ENCODE assay signal across 22 cellular contexts in genomic region chr10:109963439-109963838, GRCh38. TPM values are rescaled to one million over a fixed set of nuclear protein-coding genes. Genes with fewer than 3 reads are reported as not detected.
DNase-seq lines count a peak whose midpoint lies in the region; ATAC-seq, FAIRE-seq and TF ChIP-seq lines count a peak whose summit lies in the region.
"Had no signal": no experiment of that assay in that cellular context is flagged by ENCODE, and none has a peak within 500 bp of the region (broad histone marks: within the 10 kb centered on the region; RNA-seq: fewer than 3 reads in every experiment).

No MANE protein-coding gene starts in this region.

- TF ChIP-seq POLR2A in IMR-90 (IDR thresholded peaks at IDR 0.05; ENCODE audit: low read depth, low read length) (no peak), K562 (conservative IDR thresholded peaks at IDR 0.05) (no peak)

- dilution Hi-C loops in IMR-90 (cut with HindIII; ENCODE audit: low sequenced_read_pairs, unreplicated experiment) = no loop called here

- H2AK5ac ChIP-seq in IMR-90 (ENCODE audit: low read depth, low read length) = peak overlapping the region; percentile 75; the same call in 1 of the 2 replicates
- H2AK5ac ChIP-seq in mesenchymal stem cell (ENCODE audit: low read length, severe bottlenecking) = no peak overlapping the region

- H3K27ac ChIP-seq in IMR-90 (ENCODE audit: insufficient read depth, low read length) (no peak overlapping the region), K562 (ENCODE audit: extremely low read depth, low read depth, low read length) (no peak overlapping the region), mesenchymal stem cell (ENCODE audit: low read length, poor library complexity, severe bottlenecking) (no peak overlapping the region)
- H3K27ac ChIP-seq: psoas muscle had no signal

- WGBS in IMR-90 (ENCODE audit: extremely low coverage in 2 of 2, insufficient read length in 1 of 2), 2 experiments = 67% methylated on average over 3 of the region's 5 CpGs; no CpG with 5 or more reads in 1 of the 2 experiments
- WGBS in K562 (ENCODE audit: insufficient coverage, low coverage, missing lambda C conversion rate) = 6% methylated on average over 5 of the region's 5 CpGs
- 83% methylated on average over 5 of the region's 5 CpGs for WGBS in mesenchymal stem cell

- no peak for ATAC-seq in IMR-90 (ENCODE audit: low read depth)
- ATAC-seq in K562 = no peak; the same call in 2 of the 3 replicates
- no peak for ATAC-seq in GM18867 (IDR thresholded peaks at IDR 0.05; ENCODE audit: unreplicated experiment)
- ATAC-seq in GM21529 (IDR thresholded peaks at IDR 0.05; ENCODE audit: unreplicated experiment) = no peak
- ATAC-seq in GM19351 (IDR thresholded peaks at IDR 0.05; ENCODE audit: unreplicated experiment) = no peak
- ATAC-seq: natural killer cell had no signal

- no peak overlapping the region; the same call in 1 of the 2 replicates for H4K91ac ChIP-seq in IMR-90 (ENCODE audit: insufficient read depth, low read depth, low read length)
- no peak overlapping the region for H4K91ac ChIP-seq in mesenchymal stem cell (ENCODE audit: low read length)

- H3K9me3 ChIP-seq in IMR-90 (ENCODE audit: control insufficient read depth, insufficient read depth, low read length) (no peaks in the 10 kb centered on the region), K562 (replicated peaks; ENCODE audit: control insufficient read depth, insufficient read depth, low read depth, low read length) (no peaks in the 10 kb centered on the region), mesenchymal stem cell (ENCODE audit: control insufficient read depth, low read length) (no peaks in the 10 kb centered on the region)
- H3K9me3 ChIP-seq: psoas muscle had no signal

- H2BK120ac ChIP-seq in IMR-90 (ENCODE audit: low read depth, low read length) (peak overlapping the region; percentile 71; the same call in 1 of the 2 replicates), mesenchymal stem cell (ENCODE audit: low read depth, low read length) (no peak overlapping the region)

- peak; percentile 58 for DNase-seq in AG08395 (ENCODE audit: low spot score)
- peak; percentile 58 for DNase-seq in IMR-90
- no peak for DNase-seq in K562 (ENCODE audit: extremely low read depth in 1 of 4, low spot score in 3 of 4)
- DNase-seq in mesenchymal stem cell = no peak
- no peak for DNase-seq in ureter (ENCODE audit: low spot score)
- DNase-seq: activated CD4-positive, alpha-beta T cell treated with anti-CD3 and anti-CD28 coated beads, Interleukin-2, amount 10 ng/mL, durations not matched to agents 7 days and 5 days; activated gamma-delta T cell treated with Interleukin-2 at 50 U/mL for 16 hours; activated T-cell treated with anti-CD3 and anti-CD28 coated beads for 4 hours; CD4-positive, alpha-beta memory T cell; hypothalamus; KG1; kidney; MV-4-11; natural killer cell; NCI-H1930; psoas muscle; small intestine; stimulated activated CD4-positive, alpha-beta T cell treated with anti-CD3 and anti-CD28 coated beads, Interleukin-4, amount 100 ng/mL, for 4 hours had no signal

- H3K9me1 ChIP-seq in IMR-90 (ENCODE audit: insufficient read depth, low read length) (peaks cover 11% of the 10 kb centered on the region; the same call in 1 of the 2 replicates), K562 (ENCODE audit: control insufficient read depth, insufficient read depth, low read length) (no peaks in the 10 kb centered on the region)

- peak overlapping the region; percentile 20 to 94 for H2BK12ac ChIP-seq in mesenchymal stem cell (ENCODE audit: low read length in 2 of 2)

- H3K23ac ChIP-seq in IMR-90 (ENCODE audit: low read depth, low read length) = no peak overlapping the region
- no peak overlapping the region for H3K23ac ChIP-seq in mesenchymal stem cell (ENCODE audit: low read length in 2 of 2)

- H2AK9ac ChIP-seq in IMR-90 (replicated peaks; ENCODE audit: low read depth, low read length, poor library complexity) = no peak overlapping the region

- no peak overlapping the region for H3K4me3 ChIP-seq in IMR-90 (ENCODE audit: insufficient read depth, low read depth, low read length)
- H3K4me3 ChIP-seq in K562 = no peak overlapping the region
- no peak overlapping the region for H3K4me3 ChIP-seq in mesenchymal stem cell (ENCODE audit: insufficient read depth in 1 of 2, low read depth in 1 of 2, low read length in 2 of 2)
- H3K4me3 ChIP-seq: psoas muscle had no signal

- intact Hi-C loops in IMR-90 (cut with micrococcal nuclease) (no loop called here), K562 (cut with micrococcal nuclease) (no loop called here)

- POLR2A ChIA-PET in IMR-90 (lab: Charles Lee; ENCODE audit: unreplicated experiment) (no interaction called here), K562 (lab: Yijun Ruan, JAX) (no interaction called here)

- in situ Hi-C loops in IMR-90 (cut with MboI; ENCODE audit: low sequenced_read_pairs) (no loop called here), K562 (cut with MboI) (no loop called here)

- H2BK5ac ChIP-seq in IMR-90 (ENCODE audit: low read depth, low read length, poor library complexity, severe bottlenecking) (no peak overlapping the region), mesenchymal stem cell (ENCODE audit: low read depth, low read length, poor library complexity, severe bottlenecking) (no peak overlapping the region)

- H4K8ac ChIP-seq in IMR-90 (ENCODE audit: low read depth in 2 of 2, low read length in 2 of 2) (no peak overlapping the region), mesenchymal stem cell (ENCODE audit: low read length) (no peak overlapping the region)

- H2BK20ac ChIP-seq in IMR-90 (ENCODE audit: low read depth, low read length) = peak overlapping the region; percentile 2; the same call in 1 of the 2 replicates

- H3K14ac ChIP-seq in IMR-90 (replicated peaks; ENCODE audit: low read depth, low read length) = no peak overlapping the region
- no peak overlapping the region for H3K14ac ChIP-seq in mesenchymal stem cell (ENCODE audit: low read length in 2 of 2)

- H2BK15ac ChIP-seq in IMR-90 (ENCODE audit: low read depth, low read length) (peak overlapping the region; percentile 33; the same call in 1 of the 3 replicates), mesenchymal stem cell (ENCODE audit: low read depth, poor library complexity, severe bottlenecking) (no peak overlapping the region)

- CTCF ChIA-PET in IMR-90 (lab: Yijun Ruan, JAX) (no interaction called here), K562 (lab: Yijun Ruan, JAX; ENCODE audit: low intra/inter-chr PET ratio) (no interaction called here)

- TF ChIP-seq RAD21 in IMR-90 (IDR thresholded peaks at IDR 0.05; ENCODE audit: low read length) (no peak), K562 (CRISPR knock-in tag; conservative IDR thresholded peaks at IDR 0.05 in 1 of 2, IDR thresholded peaks at IDR 0.05 in 1 of 2) (no peak)

- H4K20me1 ChIP-seq in IMR-90 (ENCODE audit: insufficient read depth, low read length) = peaks cover 4% of the 10 kb centered on the region
- no peaks in the 10 kb centered on the region for H4K20me1 ChIP-seq in K562 (replicated peaks; ENCODE audit: control insufficient read depth, insufficient read depth, low read length)

- H3K27me3 ChIP-seq in IMR-90 (ENCODE audit: control insufficient read depth, insufficient read depth, low read length) = no peaks in the 10 kb centered on the region
- H3K27me3 ChIP-seq in K562 (ENCODE audit: control insufficient read depth in 2 of 2, insufficient read depth in 2 of 2, low read length in 2 of 2) = no peaks in the 10 kb centered on the region
- no peaks in the 10 kb centered on the region for H3K27me3 ChIP-seq in mesenchymal stem cell (ENCODE audit: control insufficient read depth in 1 of 2, insufficient read depth in 1 of 2, low read length in 2 of 2)

- TF ChIP-seq EP300 in K562 (IDR thresholded peaks at IDR 0.05; ENCODE audit: low read length) = no peak

- peaks cover 29% of the 10 kb centered on the region for H3K4me1 ChIP-seq in IMR-90 (ENCODE audit: control insufficient read depth, insufficient read depth, low read length)
- peaks cover 0 to 8% of the 10 kb centered on the region in 2 experiments; a peak in 1 of 5 replicates for H3K4me1 ChIP-seq in K562 (replicated peaks in 1 of 2; ENCODE audit: control insufficient read depth in 2 of 2, insufficient read depth in 2 of 2, low read length in 2 of 2)
- H3K4me1 ChIP-seq in mesenchymal stem cell (ENCODE audit: control insufficient read depth, insufficient read depth, low read depth, low read length) = peaks cover 10% of the 10 kb centered on the region
- H3K4me1 ChIP-seq: psoas muscle had no signal

- H3K9ac ChIP-seq in IMR-90 (ENCODE audit: low read depth, low read length) (no peak overlapping the region), K562 (ENCODE audit: insufficient read depth in 1 of 2, low read depth in 2 of 2, low read length in 2 of 2) (no peak overlapping the region), mesenchymal stem cell (ENCODE audit: low read length) (no peak overlapping the region)

- no peak overlapping the region for H4K5ac ChIP-seq in IMR-90 (ENCODE audit: low read depth, low read length)

- H3K4me2 ChIP-seq in IMR-90 (ENCODE audit: low read depth, low read length) (no peak overlapping the region), K562 (ENCODE audit: insufficient read depth, low read length) (no peak overlapping the region), mesenchymal stem cell (ENCODE audit: low read length, poor library complexity, severe bottlenecking) (no peak overlapping the region)

- no peaks in the 10 kb centered on the region for H3K79me2 ChIP-seq in K562 (ENCODE audit: control insufficient read depth, insufficient read depth, low read length)

- no peaks in the 10 kb centered on the region for H3K79me1 ChIP-seq in IMR-90 (ENCODE audit: low read depth in 1 of 2, low read length in 2 of 2)
- H3K79me1 ChIP-seq in mesenchymal stem cell (replicated peaks; ENCODE audit: low read length, poor library complexity, severe bottlenecking) = no peaks in the 10 kb centered on the region

- H3K18ac ChIP-seq in IMR-90 (ENCODE audit: low read depth, low read length) (peak overlapping the region; percentile 39; the same call in 1 of the 2 replicates), mesenchymal stem cell (ENCODE audit: low read depth in 1 of 2, low read length in 2 of 2) (peak overlapping the region; percentile 8 to 74)

- H3K36me3 ChIP-seq in IMR-90 (ENCODE audit: control insufficient read depth, insufficient read depth, low read length) (no peaks in the 10 kb centered on the region), K562 (ENCODE audit: control insufficient read depth, insufficient read depth, low read length) (no peaks in the 10 kb centered on the region), mesenchymal stem cell (ENCODE audit: control insufficient read depth in 1 of 2, insufficient read depth in 2 of 2, low read depth in 1 of 2, low read length in 2 of 2) (no peaks in the 10 kb centered on the region)

- TF ChIP-seq CTCF in IMR-90 (conservative IDR thresholded peaks at IDR 0.05; ENCODE audit: low read depth, low read length) = no peak
- no peak for TF ChIP-seq CTCF in K562 (IDR thresholded peaks at IDR 0.05 in 2 of 3, conservative IDR thresholded peaks at IDR 0.05 in 1 of 3; ENCODE audit: insufficient read depth in 2 of 3, low read depth in 1 of 3, low read length in 3 of 3)

- no peak overlapping the region for H2AFZ ChIP-seq in IMR-90 (replicated peaks; ENCODE audit: low read length, poor library complexity)
- no peak overlapping the region for H2AFZ ChIP-seq in K562 (ENCODE audit: low read depth, low read length)
- H2AFZ ChIP-seq in mesenchymal stem cell (ENCODE audit: low read depth, low read length) = no peak overlapping the region

- BruUV-seq in IMR-90 (replicated peaks; lab: Mats Ljungman, UMichigan) = no TSS peak
- BruUV-seq in K562 (replicated peaks; lab: Mats Ljungman, UMichigan) = no TSS peak

- peak overlapping the region; percentile 51 for H3K4ac ChIP-seq in IMR-90 (ENCODE audit: low read depth, low read length)
- peak overlapping the region in 1 of 2 experiments; percentile 88 for H3K4ac ChIP-seq in mesenchymal stem cell (ENCODE audit: low read depth in 1 of 2, low read length in 2 of 2)

- H3K56ac ChIP-seq in IMR-90 (ENCODE audit: extremely low read depth, insufficient read depth, low read length) = no peak overlapping the region

- FAIRE-seq in K562 (lab: Jason Lieb, UNC) = no peak
- FAIRE-seq: A204.1, kidney, small intestine had no signal

RNA-seq across cellular contexts. Expression of gene XPNPEP1, which starts 40.1 kb away (rescaled TPM):
- total RNA-seq in IMR-90 (2012; rRNA removed) = 136 and 164 TPM in 2 replicates
- polyA plus RNA-seq in IMR-90 (2012; rRNA removed) = 311 and 378 TPM in 2 replicates
- 71.3 and 117 TPM in 2 replicates for polyA plus RNA-seq in IMR-90 (2012; cell fraction: cytosol; rRNA removed)
- 84.0 and 137 TPM in 2 replicates for polyA plus RNA-seq in IMR-90 (2012; cell fraction: nucleus; rRNA removed; ENCODE audit: low replicate concordance)
- 76.3 and 157 TPM in 2 replicates for total RNA-seq in K562 (2011; cell fraction: chromatin; rRNA removed; ENCODE audit: low replicate concordance)
- 77.2 and 79.0 TPM in 2 replicates for total RNA-seq in K562 (2011; cell fraction: nucleolus; rRNA removed)
- total RNA-seq in K562 (2011; cell fraction: nucleoplasm; rRNA removed) = 76.5 and 76.6 TPM in 2 replicates
- total RNA-seq in K562 (2014; rRNA removed) = 40.1 and 50.2 TPM in 2 replicates
- 37.7 and 39.8 TPM in 2 replicates for total RNA-seq in K562 (2014; rRNA removed; fragmentation: Illumina TruSeq; extraction: Trizol)
- 35.6 and 39.1 TPM in 2 replicates for total RNA-seq in K562 (2015; rRNA removed; fragmentation: Illumina TruSeq; extraction: Trizol)
- total RNA-seq in K562 (2021) = 32.8 and 43.0 TPM in 2 replicates
- 93.5 and 120 TPM in 2 replicates for polyA plus RNA-seq in K562 (2011; rRNA removed)
- polyA plus RNA-seq in K562 (2011; cell fraction: cytosol; rRNA removed) = 250 and 271 TPM in 2 replicates
- polyA plus RNA-seq in K562 (2011; cell fraction: nucleus; rRNA removed) = 148 and 194 TPM in 2 replicates
- polyA plus RNA-seq in K562 (2012) = 29.6 and 49.8 TPM in 2 replicates
- 62.6 and 66.5 TPM in 2 replicates for polyA plus RNA-seq in K562 (2014; fragmentation: Illumina TruSeq; extraction: Trizol)
- polyA plus RNA-seq in K562 (2014; fragmentation: Nextera tagmentation; extraction: Ambion mirVana) = 10 to 100 TPM; 24.2 to 50.6 TPM
- 42.2 and 58.7 TPM in 2 replicates for polyA plus RNA-seq in K562 (2014; rRNA removed)
- 159 and 165 TPM in 2 replicates for polyA minus RNA-seq in K562 (2011; rRNA and poly(A)+ RNA removed)
- 75.6 and 82.5 TPM in 2 replicates for polyA minus RNA-seq in K562 (2011; cell fraction: cytosol; rRNA and poly(A)+ RNA removed)
- polyA minus RNA-seq in K562 (2011; cell fraction: nucleus; rRNA and poly(A)+ RNA removed) = 67.7 and 116 TPM in 2 replicates
- 48.5 TPM for polyA plus RNA-seq in mesenchymal stem cell (2013, experiment 1 of 2)
- polyA plus RNA-seq in mesenchymal stem cell (2013, experiment 2 of 2) = 47.3 TPM
- 106 TPM for total RNA-seq in ureter

RNA-seq across cellular contexts. Expression of gene ADD3, which starts 44.3 kb away (rescaled TPM):
- total RNA-seq in IMR-90 (2012; rRNA removed) (137 and 212 TPM in 2 replicates), K562 (2014; rRNA removed) (24.7 and 25.4 TPM in 2 replicates), K562 (2014; rRNA removed; fragmentation: Illumina TruSeq; extraction: Trizol) (44.9 and 52.7 TPM in 2 replicates), K562 (2015; rRNA removed; fragmentation: Illumina TruSeq; extraction: Trizol) (42.6 and 46.0 TPM in 2 replicates), K562 (2021) (31.7 and 32.3 TPM in 2 replicates), ureter (140 TPM)
- polyA plus RNA-seq in IMR-90 (2012; rRNA removed) (138 and 153 TPM in 2 replicates), K562 (2011; rRNA removed) (98.7 and 125 TPM in 2 replicates), K562 (2014; fragmentation: Illumina TruSeq; extraction: Trizol) (53.4 and 95.6 TPM in 2 replicates), K562 (2014; fragmentation: Nextera tagmentation; extraction: Ambion mirVana) (10 to 100 TPM; 13.2 to 15.1 TPM), K562 (2014; rRNA removed) (25.1 and 31.7 TPM in 2 replicates)
- polyA plus RNA-seq in IMR-90 (2012; cell fraction: cytosol; rRNA removed) = 10.8 and 15.8 TPM in 2 replicates
- polyA plus RNA-seq in IMR-90 (2012; cell fraction: nucleus; rRNA removed; ENCODE audit: low replicate concordance) = 20.6 and 239 TPM in 2 replicates
- total RNA-seq in K562 (2011; cell fraction: chromatin; rRNA removed; ENCODE audit: low replicate concordance) = 118 and 251 TPM in 2 replicates
- total RNA-seq in K562 (2011; cell fraction: nucleolus; rRNA removed) = 39.9 and 58.7 TPM in 2 replicates
- 91.3 and 97.2 TPM in 2 replicates for total RNA-seq in K562 (2011; cell fraction: nucleoplasm; rRNA removed)
- 17.4 and 51.0 TPM in 2 replicates for polyA plus RNA-seq in K562 (2011; cell fraction: cytosol; rRNA removed)
- 70.6 and 117 TPM in 2 replicates for polyA plus RNA-seq in K562 (2011; cell fraction: nucleus; rRNA removed)
- 36.4 and 43.2 TPM in 2 replicates for polyA plus RNA-seq in K562 (2012)
- 153 TPM in 2 replicates for polyA minus RNA-seq in K562 (2011; rRNA and poly(A)+ RNA removed)
- 28.1 and 63.8 TPM in 2 replicates for polyA minus RNA-seq in K562 (2011; cell fraction: cytosol; rRNA and poly(A)+ RNA removed)
- polyA minus RNA-seq in K562 (2011; cell fraction: nucleus; rRNA and poly(A)+ RNA removed) = 40.8 and 87.7 TPM in 2 replicates
- polyA plus RNA-seq in mesenchymal stem cell (2013, experiment 1 of 2) = 75.7 TPM
- 72.5 TPM for polyA plus RNA-seq in mesenchymal stem cell (2013, experiment 2 of 2)

Comparison
In these comparisons a context has a peak if more than half of its experiments do, and no peak if none do; other contexts are left out.
1. DNase-seq: peak in AG08395 (single experiment) and IMR-90 (single experiment); none in K562 (0 of 4), mesenchymal stem cell (single experiment) and ureter (single experiment).